13 cellular contexts compared by ENCODE assay signal in genomic region chr1:3653286-3653618, GRCh38. TPM values are rescaled to one million over a fixed set of nuclear protein-coding genes. Genes with fewer than 3 reads are reported as not detected.
DNase-seq lines count a peak whose midpoint lies in the region; ATAC-seq and TF ChIP-seq lines count a peak whose summit lies in the region.
"Had no signal": no experiment of that assay in that cellular context is flagged by ENCODE, and none has a peak within 500 bp of the region (broad histone marks: within the 10 kb centered on the region; RNA-seq: fewer than 3 reads in every experiment).

No MANE protein-coding gene starts in this region.

- no peak for TF ChIP-seq EP300 in suprapubic skin (IDR thresholded peaks at IDR 0.05)

- H3K27me3 ChIP-seq in CD8-positive, alpha-beta T cell (ENCODE audit: insufficient read depth, low read length) = peaks cover 26% of the 10 kb centered on the region
- H3K27me3 ChIP-seq in GM06990 (replicated peaks; ENCODE audit: control insufficient read depth, insufficient read depth, low read length) (no peaks in the 10 kb centered on the region), SJSA1 (replicated peaks) (peaks cover 29% of the 10 kb centered on the region), suprapubic skin (peaks cover 81% of the 10 kb centered on the region), ascending aorta (peaks cover 27% of the 10 kb centered on the region)

- no peak overlapping the region for H3K4me3 ChIP-seq in CD8-positive, alpha-beta T cell (ENCODE audit: low read depth, low read length)
- H3K4me3 ChIP-seq in GM06990 (replicated peaks; ENCODE audit: low read depth, low read length) (peak overlapping the region; percentile 79), SJSA1 (peak overlapping the region; percentile 52), suprapubic skin (no peak overlapping the region), ascending aorta (no peak overlapping the region)
- H3K4me3 ChIP-seq: GM23248 had no signal

- peaks cover 34% of the 10 kb centered on the region for H3K4me1 ChIP-seq in CD8-positive, alpha-beta T cell (ENCODE audit: insufficient read depth, low read length)
- peaks cover 14% of the 10 kb centered on the region for H3K4me1 ChIP-seq in SJSA1 (replicated peaks)
- H3K4me1 ChIP-seq in suprapubic skin = peaks cover 43% of the 10 kb centered on the region
- peaks cover 6 to 34% of the 10 kb centered on the region in 2 donors for H3K4me1 ChIP-seq in ascending aorta

- POLR2A ChIA-PET in CD8-positive, alpha-beta T cell (lab: Charles Lee) = no interaction called here

- H3K4me3 Mint-ChIP-seq in CD8-positive, alpha-beta T cell = peak overlapping the region; percentile 7
- peak overlapping the region; percentile 62 for H3K4me3 Mint-ChIP-seq in memory B cell
- H3K4me3 Mint-ChIP-seq: activated naive CD8-positive, alpha-beta T cell treated with anti-CD3 and anti-CD28 coated beads, Interleukin-2, amount 10 ng/mL, durations not matched to agents 7 days and 5 days had no signal

- CTCF ChIA-PET in CD8-positive, alpha-beta T cell (lab: Charles Lee) = interaction anchor here (1.2 kb wide), 1 partner anchor 30 kb away, joined by 3 read pairs; no protein-coding TSS in a partner anchor

- H3K27ac Mint-ChIP-seq in CD8-positive, alpha-beta T cell = no peak overlapping the region
- no peak overlapping the region for H3K27ac Mint-ChIP-seq in memory B cell
- H3K27ac Mint-ChIP-seq: activated naive CD8-positive, alpha-beta T cell treated with anti-CD3 and anti-CD28 coated beads, Interleukin-2, amount 10 ng/mL, durations not matched to agents 7 days and 5 days had no signal

- intact Hi-C loops in CD8-positive, alpha-beta T cell (cut with DNase I, micrococcal nuclease) = no loop called here
- intact Hi-C loops in ascending aorta (cut with DNase I) = no loop called here

- no peak for TF ChIP-seq CTCF in CD8-positive, alpha-beta T cell (IDR thresholded peaks at IDR 0.05)
- TF ChIP-seq CTCF in GM06990 (IDR thresholded peaks at IDR 0.05; ENCODE audit: insufficient read depth, low read length, poor library complexity, severe bottlenecking) = no peak
- no peak for TF ChIP-seq CTCF in suprapubic skin (IDR thresholded peaks at IDR 0.05)
- TF ChIP-seq CTCF in ascending aorta (IDR thresholded peaks at IDR 0.05) = no peak

- H3K9me3 Mint-ChIP-seq in CD8-positive, alpha-beta T cell = no peaks in the 10 kb centered on the region
- H3K9me3 Mint-ChIP-seq in memory B cell = no peaks in the 10 kb centered on the region
- H3K9me3 Mint-ChIP-seq: activated naive CD8-positive, alpha-beta T cell treated with anti-CD3 and anti-CD28 coated beads, Interleukin-2, amount 10 ng/mL, durations not matched to agents 7 days and 5 days had no signal

- no peak overlapping the region for H3K27ac ChIP-seq in CD8-positive, alpha-beta T cell (ENCODE audit: low read depth, low read length)
- no peak overlapping the region for H3K27ac ChIP-seq in SJSA1
- H3K27ac ChIP-seq in suprapubic skin = no peak overlapping the region
- no peak overlapping the region for H3K27ac ChIP-seq in ascending aorta
- H3K27ac ChIP-seq: GM23248, thyroid gland had no signal

- H3K4me1 Mint-ChIP-seq in CD8-positive, alpha-beta T cell (ENCODE audit: low read depth) = peaks cover 23% of the 10 kb centered on the region
- peaks cover 22% of the 10 kb centered on the region for H3K4me1 Mint-ChIP-seq in memory B cell

- H3K9me3 ChIP-seq in CD8-positive, alpha-beta T cell (ENCODE audit: low read length) = no peaks in the 10 kb centered on the region
- H3K9me3 ChIP-seq in SJSA1 (replicated peaks) = peaks cover 7% of the 10 kb centered on the region
- no peaks in the 10 kb centered on the region for H3K9me3 ChIP-seq in suprapubic skin
- H3K9me3 ChIP-seq in ascending aorta = no peaks in the 10 kb centered on the region
- H3K9me3 ChIP-seq: thyroid gland had no signal

- WGBS in suprapubic skin = 79% methylated on average over 4 of the region's 10 CpGs

- ATAC-seq in CD8-positive, alpha-beta T cell = no peak
- no peak for ATAC-seq in memory B cell (ENCODE audit: low read depth)
- ATAC-seq in GM21515 (IDR thresholded peaks at IDR 0.05; ENCODE audit: unreplicated experiment) = no peak

- DNase-seq in CD8-positive, alpha-beta T cell = no peak
- no peak for DNase-seq in GM06990 (ENCODE audit: extremely low read depth, insufficient read length)
- DNase-seq in SJSA1 (ENCODE audit: low read depth in 1 of 2, low spot score in 2 of 2) = no peak
- no peak for DNase-seq in memory B cell (ENCODE audit: low spot score in 2 of 2)
- DNase-seq in suprapubic skin (ENCODE audit: low spot score in 2 of 2) = no peak
- DNase-seq in HCEC 1CT = no peak
- DNase-seq in ascending aorta (ENCODE audit: low spot score in 2 of 2) = no peak
- DNase-seq: activated naive CD8-positive, alpha-beta T cell treated with anti-CD3 and anti-CD28 coated beads, Interleukin-2, amount 10 ng/mL, durations not matched to agents 7 days and 5 days; GM23248; occipital lobe; T-helper 9 cell; thyroid gland had no signal

- H3K36me3 Mint-ChIP-seq in CD8-positive, alpha-beta T cell = peaks cover 3% of the 10 kb centered on the region
- no peaks in the 10 kb centered on the region for H3K36me3 Mint-ChIP-seq in memory B cell
- H3K36me3 Mint-ChIP-seq: activated naive CD8-positive, alpha-beta T cell treated with anti-CD3 and anti-CD28 coated beads, Interleukin-2, amount 10 ng/mL, durations not matched to agents 7 days and 5 days had no signal

- no peak for TF ChIP-seq POLR2A in suprapubic skin (IDR thresholded peaks at IDR 0.05)

- no peaks in the 10 kb centered on the region for H3K36me3 ChIP-seq in CD8-positive, alpha-beta T cell (ENCODE audit: insufficient read depth, low read length)
- H3K36me3 ChIP-seq in GM06990 (ENCODE audit: control insufficient read depth, insufficient read depth, low read length) = no peaks in the 10 kb centered on the region
- no peaks in the 10 kb centered on the region; the same call in 1 of the 2 replicates for H3K36me3 ChIP-seq in SJSA1
- H3K36me3 ChIP-seq in suprapubic skin = no peaks in the 10 kb centered on the region
- no peaks in the 10 kb centered on the region for H3K36me3 ChIP-seq in ascending aorta
- H3K36me3 ChIP-seq: thyroid gland had no signal

- H3K27me3 Mint-ChIP-seq in CD8-positive, alpha-beta T cell (ENCODE audit: low read depth) = peaks cover 55% of the 10 kb centered on the region
- H3K27me3 Mint-ChIP-seq in memory B cell = peaks cover 9% of the 10 kb centered on the region

RNA-seq across cellular contexts. Expression of gene TP73, which starts 0.9 kb away (rescaled TPM):
- total RNA-seq in CD8-positive, alpha-beta T cell = not detected
- total RNA-seq in SJSA1 (2014; rRNA removed; shearing (Covaris generic)) = 2.2 and 3.4 TPM in 2 replicates
- total RNA-seq in suprapubic skin (10 to 100 TPM in 3 of 4 donors, 1 to 10 TPM in 1; 8.8 to 24.7 (median 16.9) TPM), ascending aorta (not detected)
- total RNA-seq: GM23248 had no signal

RNA-seq across cellular contexts. Expression of gene WRAP73, which starts 3.3 kb away (rescaled TPM):
- 10 to 100 TPM; 23.7 to 27.5 TPM for total RNA-seq in CD8-positive, alpha-beta T cell
- total RNA-seq in SJSA1 (2014; rRNA removed; shearing (Covaris generic)) = 19.5 and 23.7 TPM in 2 replicates
- total RNA-seq in suprapubic skin (10 to 100 TPM; 16.4 to 33.7 (median 19.6) TPM), ascending aorta (14.4 TPM)

RNA-seq across cellular contexts. Expression of gene TPRG1L, which starts 28.4 kb away (rescaled TPM):
- total RNA-seq in CD8-positive, alpha-beta T cell = 10 to 100 TPM; 39.0 to 39.8 TPM
- total RNA-seq in SJSA1 (2014; rRNA removed; shearing (Covaris generic)) = 6.6 and 17.4 TPM in 2 replicates
- total RNA-seq in suprapubic skin = 10 to 100 TPM; 36.9 to 52.6 (median 44.8) TPM
- 18.9 TPM for total RNA-seq in ascending aorta

RNA-seq across cellular contexts. Expression of gene MEGF6, which starts 41.9 kb away (rescaled TPM):
- 10 to 100 TPM; 33.9 to 42.8 TPM for total RNA-seq in CD8-positive, alpha-beta T cell
- 2.0 and 2.2 TPM in 2 replicates for total RNA-seq in SJSA1 (2014; rRNA removed; shearing (Covaris generic))
- total RNA-seq in suprapubic skin = 100 to 1,000 TPM in 1 of 4 donors, 10 to 100 TPM in 3; 66.7 to 120 (median 74.5) TPM
- 194 TPM for total RNA-seq in ascending aorta

Comparison
In these comparisons a context has a peak if more than half of its experiments do, and no peak if none do; other contexts are left out.
1. H3K4me3 ChIP-seq: peak in GM06990 (single experiment) and SJSA1 (single experiment); none in CD8-positive, alpha-beta T cell (single experiment), suprapubic skin (single experiment) and ascending aorta (0 of 2).